ENCODE assay signal across 13 cellular contexts in the genomic region with DNA sequence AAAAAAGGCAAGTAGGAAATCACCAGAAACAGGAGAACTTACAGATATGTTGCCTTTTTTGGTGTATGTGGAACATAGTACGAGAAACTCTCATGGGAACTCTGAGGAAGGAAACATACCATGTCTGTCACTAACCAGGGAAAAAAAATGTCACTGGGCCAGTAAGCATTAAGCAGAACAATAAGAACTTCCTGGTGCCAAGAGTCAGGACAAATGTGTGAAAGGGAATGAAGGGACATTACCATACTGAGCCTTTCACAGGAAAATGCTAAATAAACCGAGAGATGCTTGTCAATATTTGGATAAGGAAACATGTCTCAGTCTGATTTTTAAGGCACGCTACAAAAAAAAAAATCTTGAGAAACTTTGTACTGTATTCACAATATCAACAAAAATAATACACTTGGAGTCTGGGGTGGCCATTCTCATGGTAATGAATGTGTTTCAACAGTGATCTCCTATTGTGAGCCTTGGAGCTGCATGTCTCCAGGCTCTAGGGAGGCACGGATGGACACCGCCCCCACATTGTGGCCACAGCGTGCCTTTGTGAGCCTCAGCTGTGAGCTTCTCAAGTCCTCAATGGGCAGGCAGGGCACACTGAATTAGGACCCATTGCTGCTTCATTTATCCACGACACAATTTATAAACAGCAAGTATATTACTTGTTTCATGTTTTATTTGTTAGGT.
A peak's percentile ranks its signal among the peaks of the same experiment; 100 is the strongest.
DNase-seq lines count a peak whose midpoint lies in the region; ATAC-seq and TF ChIP-seq lines count a peak whose summit lies in the region.
"Had no signal": no experiment of that assay in that cellular context is flagged by ENCODE, and none has a peak within 500 bp of the region (broad histone marks: within the 10 kb centered on the region; RNA-seq: fewer than 3 reads in every experiment).

No MANE protein-coding gene starts in this region.

- peak in 1 of 2 donors; percentile 78 for ATAC-seq in right cardiac atrium
- ATAC-seq in HG03432 (IDR thresholded peaks at IDR 0.05; ENCODE audit: unreplicated experiment), result no peak

- peak overlapping the region; percentile 91 for H3K27ac Mint-ChIP-seq in neural crest cell (ENCODE audit: unreplicated experiment)
- H3K27ac Mint-ChIP-seq: activated naive CD4-positive, alpha-beta T cell treated with anti-CD3 and anti-CD28 coated beads for 36 hours; memory B cell; type B pancreatic cell had no signal

- peak overlapping the region; percentile 80 for H3K4me3 Mint-ChIP-seq in neural crest cell
- H3K4me3 Mint-ChIP-seq: activated naive CD4-positive, alpha-beta T cell treated with anti-CD3 and anti-CD28 coated beads for 36 hours; memory B cell had no signal

- H3K27ac ChIP-seq in BLaER1 treated with 17β-estradiol and CSF1 and Interleukin-3, amounts not matched to agents 10 nM and 100 nM, result peak overlapping the region; percentile 5 to 97 (median 91); a peak in 20 of 22 replicates
- H3K27ac ChIP-seq in right cardiac atrium (ENCODE audit: low read length), result no peak overlapping the region
- H3K27ac ChIP-seq: parathyroid adenoma had no signal

- H3K36me3 Mint-ChIP-seq in neural crest cell (ENCODE audit: low read depth), result no peaks in the 10 kb centered on the region
- H3K36me3 Mint-ChIP-seq: memory B cell, type B pancreatic cell had no signal

- peak overlapping the region in 9 of 10 experiments; percentile 1 to 56 (median 31); a peak in 15 of 20 replicates for H3K4me3 ChIP-seq in BLaER1 treated with 17β-estradiol and CSF1 and Interleukin-3, amounts not matched to agents 10 nM and 100 nM
- H3K4me3 ChIP-seq in right cardiac atrium (ENCODE audit: low read length), result no peak overlapping the region

- H3K27me3 ChIP-seq in BLaER1 treated with 17β-estradiol and CSF1 and Interleukin-3, amounts not matched to agents 10 nM and 100 nM, result no peaks in the 10 kb centered on the region
- H3K27me3 ChIP-seq in right cardiac atrium (ENCODE audit: control insufficient read depth, insufficient read depth), result no peaks in the 10 kb centered on the region

- peaks cover 4% of the 10 kb centered on the region for H3K9me3 Mint-ChIP-seq in neural crest cell
- H3K9me3 Mint-ChIP-seq: activated naive CD4-positive, alpha-beta T cell treated with anti-CD3 and anti-CD28 coated beads for 36 hours; memory B cell; type B pancreatic cell had no signal

- no peaks in the 10 kb centered on the region for H3K27me3 Mint-ChIP-seq in neural crest cell (ENCODE audit: low read depth)
- H3K27me3 Mint-ChIP-seq: type B pancreatic cell had no signal

- 36% methylated on average over 7 of the region's 7 CpGs for WGBS in right cardiac atrium

- H3K4me2 ChIP-seq in BLaER1 treated with 17β-estradiol and CSF1 and Interleukin-3, amounts not matched to agents 10 nM and 100 nM, result peak overlapping the region; percentile 81 to 96 (median 90)

- peak overlapping the region in 10 of 11 experiments; percentile 4 to 85 (median 73); a peak in 18 of 22 replicates for H3K9ac ChIP-seq in BLaER1 treated with 17β-estradiol and CSF1 and Interleukin-3, amounts not matched to agents 10 nM and 100 nM
- H3K9ac ChIP-seq: parathyroid adenoma had no signal

- no peaks in the 10 kb centered on the region; a peak in 1 of 22 replicates for H3K36me3 ChIP-seq in BLaER1 treated with 17β-estradiol and CSF1 and Interleukin-3, amounts not matched to agents 10 nM and 100 nM

- DNase-seq in NCI-H345 treated with DMSO at 0.1 percent for 48 hours (lab: John Stamatoyannopoulos, UW; ENCODE audit: unreplicated experiment), result peak; percentile 49
- peak in 2 of 3 donors; percentile 41 to 53 for DNase-seq in right cardiac atrium
- peak; percentile 51 for DNase-seq in neural crest cell (ENCODE audit: low read depth, low spot score)
- DNase-seq in GM10266 (ENCODE audit: extremely low spot score), result no peak
- DNase-seq in T-helper 1 cell, result no peak
- DNase-seq in NCI-H1417 treated with DMSO at 0.1 percent for 48 hours (lab: John Stamatoyannopoulos, UW), result no peak
- DNase-seq: activated naive CD4-positive, alpha-beta T cell treated with anti-CD3 and anti-CD28 coated beads for 36 hours; NCI-H2171 had no signal

- TF ChIP-seq CTCF in neural crest cell (conservative IDR thresholded peaks at IDR 0.05), result no peak
- no peak for TF ChIP-seq CTCF in GM10266 (IDR thresholded peaks at IDR 0.05; ENCODE audit: control insufficient read depth, insufficient read depth, low read depth, missing control alignments)

- peaks cover 62 to 77% (median 74%) of the 10 kb centered on the region in 10 experiments for H3K4me1 ChIP-seq in BLaER1 treated with 17β-estradiol and CSF1 and Interleukin-3, amounts not matched to agents 10 nM and 100 nM
- H3K4me1 ChIP-seq in right cardiac atrium (ENCODE audit: control insufficient read depth, insufficient read depth, low read length), result peaks cover 3% of the 10 kb centered on the region
- H3K4me1 ChIP-seq: parathyroid adenoma had no signal

- H4K20me1 ChIP-seq in BLaER1 treated with 17β-estradiol and CSF1 and Interleukin-3, amounts not matched to agents 10 nM and 100 nM, result no peaks in the 10 kb centered on the region

- peaks cover 0 to 10% (median 4%) of the 10 kb centered on the region in 11 experiments; a peak in 8 of 22 replicates for H3K9me3 ChIP-seq in BLaER1 treated with 17β-estradiol and CSF1 and Interleukin-3, amounts not matched to agents 10 nM and 100 nM (replicated peaks in 1 of 11)
- H3K9me3 ChIP-seq in right cardiac atrium (ENCODE audit: control insufficient read depth, low read length), result no peaks in the 10 kb centered on the region

- intact Hi-C loops in right cardiac atrium (cut with DNase I), result no loop called here

- peaks cover 67% of the 10 kb centered on the region for H3K4me1 Mint-ChIP-seq in neural crest cell

Comparison
In these comparisons a context has a peak if more than half of its experiments do, and no peak if none do; other contexts are left out.
1. DNase-seq: peak in NCI-H345 treated with DMSO at 0.1 percent for 48 hours (single experiment), right cardiac atrium (2 of 3) and neural crest cell (single experiment); none in GM10266 (single experiment), T-helper 1 cell (0 of 5) and NCI-H1417 treated with DMSO at 0.1 percent for 48 hours (single experiment).